ENCODE assay signal across 13 cellular contexts in the genomic region with DNA sequence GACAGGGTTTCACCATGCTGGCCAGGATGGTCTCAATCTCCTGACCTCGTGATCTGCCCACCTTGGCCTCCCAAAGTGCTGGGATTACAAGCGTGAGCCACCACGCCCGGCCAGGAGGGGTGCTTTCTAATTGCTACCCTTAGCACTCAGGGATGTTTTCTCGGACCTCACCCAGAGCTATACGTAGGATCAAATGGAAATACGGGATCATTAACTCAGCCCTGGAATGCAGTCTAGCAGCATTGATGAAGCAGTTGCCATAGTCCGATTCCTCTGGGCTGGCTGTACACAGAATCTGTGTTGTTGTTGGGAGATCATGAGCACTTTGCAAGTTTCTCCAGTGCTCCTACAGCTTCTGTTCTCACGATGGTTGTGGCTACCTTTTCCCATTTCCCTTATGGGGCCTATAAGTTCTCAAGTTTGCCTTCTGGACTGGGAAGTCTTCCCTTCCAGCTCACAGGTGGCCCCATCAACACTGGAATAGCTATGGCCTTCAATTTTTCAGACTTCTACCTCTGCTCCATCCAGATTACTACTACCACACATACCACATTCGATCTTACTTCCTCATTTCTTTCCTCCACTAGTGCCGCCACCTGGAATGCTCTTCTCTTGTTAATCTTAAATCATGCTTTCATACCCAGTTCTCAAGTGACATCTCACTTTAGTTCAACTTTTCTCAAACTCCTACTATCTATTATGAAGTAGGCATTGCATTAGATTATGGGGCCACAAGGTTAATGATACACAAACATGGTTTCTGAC. TPM values are rescaled to one million over a fixed set of nuclear protein-coding genes. Genes with fewer than 3 reads are reported as not detected.
DNase-seq lines count a peak whose midpoint lies in the region; ATAC-seq and TF ChIP-seq lines count a peak whose summit lies in the region.
"Had no signal": no experiment of that assay in that cellular context is flagged by ENCODE, and none has a peak within 500 bp of the region (broad histone marks: within the 10 kb centered on the region; RNA-seq: fewer than 3 reads in every experiment).

No MANE protein-coding gene starts in this region.

- H3K36me3 ChIP-seq in tibial artery (no peaks in the 10 kb centered on the region), endodermal cell (ENCODE audit: control insufficient read depth, insufficient read depth, low read length) (no peaks in the 10 kb centered on the region)

- H3K27me3 ChIP-seq in tibial artery = no peaks in the 10 kb centered on the region
- H3K27me3 ChIP-seq in endodermal cell (ENCODE audit: control insufficient read depth, insufficient read depth, low read length, poor library complexity, severe bottlenecking) = no peaks in the 10 kb centered on the region

- H3K9ac ChIP-seq in endodermal cell (ENCODE audit: extremely low read depth, low read length, poor library complexity, severe bottlenecking) = no peak overlapping the region

- H3K4me1 Mint-ChIP-seq in endodermal cell = peaks cover 6% of the 10 kb centered on the region
- H3K4me1 Mint-ChIP-seq: stimulated activated naive CD8-positive, alpha-beta T cell treated with anti-CD3 and anti-CD28 coated beads, Interleukin-15, amount 100 ng/mL, for 72 hours had no signal

- no peak for TF ChIP-seq CTCF in tibial artery (IDR thresholded peaks at IDR 0.05)
- TF ChIP-seq CTCF in endodermal cell (conservative IDR thresholded peaks at IDR 0.05) = no peak

- H3K4me3 Mint-ChIP-seq in endodermal cell = no peak overlapping the region
- H3K4me3 Mint-ChIP-seq: stimulated activated naive CD8-positive, alpha-beta T cell treated with anti-CD3 and anti-CD28 coated beads, Interleukin-15, amount 100 ng/mL, for 72 hours; T-helper 1 cell treated with Interleukin-12 subunit alpha and Interleukin-12 subunit beta and Interleukin-4 antibody, amounts not matched to agents 30 μg/mL and 1 μg/mL, for 36 hours had no signal

- 93% methylated on average over 11 of the region's 11 CpGs for WGBS in endodermal cell (ENCODE audit: insufficient coverage in 1 of 2, insufficient read length in 1 of 2), 2 experiments

- no peak overlapping the region for H3K27ac Mint-ChIP-seq in endodermal cell
- H3K27ac Mint-ChIP-seq: T-helper 1 cell treated with Interleukin-12 subunit alpha and Interleukin-12 subunit beta and Interleukin-4 antibody, amounts not matched to agents 30 μg/mL and 1 μg/mL, for 36 hours had no signal

- DNase-seq in ELF-1 (ENCODE audit: low read depth, low spot score) (peak; percentile 70), NOMO-1 treated with DMSO at 0.1 percent for 48 hours (lab: John Stamatoyannopoulos, UW; ENCODE audit: unreplicated experiment) (peak; percentile 71), tibial artery (no peak), endodermal cell (no peak)
- DNase-seq in activated CD8-positive, alpha-beta memory T cell treated with anti-CD3 and anti-CD28 coated beads, Interleukin-2, amount 50 U/mL, for 48 hours = no peak
- DNase-seq in activated CD8-positive, alpha-beta memory T cell treated with anti-CD3 and anti-CD28 coated beads, Interleukin-2, amount 50 U/mL, for 4 hours = no peak
- DNase-seq: activated gamma-delta T cell treated with Interleukin-2 at 50 U/mL for 16 hours; NCI-H1417 treated with DMSO at 0.1 percent for 48 hours; stimulated activated naive CD8-positive, alpha-beta T cell treated with anti-CD3 and anti-CD28 coated beads, Interleukin-15, amount 100 ng/mL, for 72 hours had no signal

- H3K4me3 ChIP-seq in tibial artery = no peak overlapping the region
- no peak overlapping the region for H3K4me3 ChIP-seq in endodermal cell (ENCODE audit: low read length)

- H3K27ac ChIP-seq in tibial artery = peak overlapping the region in 1 of 2 donors; percentile 1
- H3K27ac ChIP-seq in endodermal cell (ENCODE audit: low read depth, low read length) = no peak overlapping the region

- H3K9me3 Mint-ChIP-seq in endodermal cell = no peaks in the 10 kb centered on the region
- H3K9me3 Mint-ChIP-seq: stimulated activated naive CD8-positive, alpha-beta T cell treated with anti-CD3 and anti-CD28 coated beads, Interleukin-15, amount 100 ng/mL, for 72 hours; T-helper 1 cell treated with Interleukin-12 subunit alpha and Interleukin-12 subunit beta and Interleukin-4 antibody, amounts not matched to agents 30 μg/mL and 1 μg/mL, for 36 hours had no signal

- H3K4me1 ChIP-seq in tibial artery (peaks cover 0 to 16% (median 3%) of the 10 kb centered on the region in 4 donors), endodermal cell (ENCODE audit: control insufficient read depth, insufficient read depth, low read length) (peaks cover 2% of the 10 kb centered on the region)

- H3K27me3 Mint-ChIP-seq in endodermal cell (ENCODE audit: insufficient read depth) = no peaks in the 10 kb centered on the region
- H3K27me3 Mint-ChIP-seq: stimulated activated naive CD8-positive, alpha-beta T cell treated with anti-CD3 and anti-CD28 coated beads, Interleukin-15, amount 100 ng/mL, for 72 hours had no signal

- ATAC-seq in GM19463 (IDR thresholded peaks at IDR 0.05; ENCODE audit: unreplicated experiment) (peak; percentile 92), HG03045 (IDR thresholded peaks at IDR 0.05; ENCODE audit: unreplicated experiment) (peak; percentile 93)
- ATAC-seq: left lobe of liver; stimulated activated naive CD8-positive, alpha-beta T cell treated with anti-CD3 and anti-CD28 coated beads, Interleukin-15, amount 100 ng/mL, for 72 hours had no signal

- H3K36me3 Mint-ChIP-seq in endodermal cell (ENCODE audit: low read depth) = no peaks in the 10 kb centered on the region

- H3K9me3 ChIP-seq in tibial artery = no peaks in the 10 kb centered on the region
- H3K9me3 ChIP-seq in endodermal cell (ENCODE audit: control insufficient read depth, low read length) = no peaks in the 10 kb centered on the region

- intact Hi-C loops in tibial artery (cut with DNase I; ENCODE audit: low total_unique reads) = no loop called here

RNA-seq across cellular contexts. Expression of a gene that starts 16.1 kb away (rescaled TPM):
- total RNA-seq in endodermal cell = 10 to 100 TPM; 52.7 to 67.7 TPM
- 45.5 TPM for polyA plus RNA-seq in endodermal cell (2013, experiment 1 of 2)
- 41.7 TPM for polyA plus RNA-seq in endodermal cell (2013, experiment 2 of 2)

RNA-seq across cellular contexts. Expression of a gene that starts 52.6 kb away (rescaled TPM):
- total RNA-seq in endodermal cell = 10 to 100 TPM; 11.1 to 11.4 TPM
- polyA plus RNA-seq in endodermal cell (2013, experiment 1 of 2) = 5.3 TPM
- 6.7 TPM for polyA plus RNA-seq in endodermal cell (2013, experiment 2 of 2)

Comparison
In these comparisons a context has a peak if more than half of its experiments do, and no peak if none do; other contexts are left out.
1. DNase-seq: peak in ELF-1 (single experiment) and NOMO-1 treated with DMSO at 0.1 percent for 48 hours (single experiment); none in activated CD8-positive, alpha-beta memory T cell treated with anti-CD3 and anti-CD28 coated beads, Interleukin-2, amount 50 U/mL, for 48 hours (single experiment), tibial artery (0 of 2), endodermal cell (single experiment) and activated CD8-positive, alpha-beta memory T cell treated with anti-CD3 and anti-CD28 coated beads, Interleukin-2, amount 50 U/mL, for 4 hours (single experiment).